In the genomic region with DNA sequence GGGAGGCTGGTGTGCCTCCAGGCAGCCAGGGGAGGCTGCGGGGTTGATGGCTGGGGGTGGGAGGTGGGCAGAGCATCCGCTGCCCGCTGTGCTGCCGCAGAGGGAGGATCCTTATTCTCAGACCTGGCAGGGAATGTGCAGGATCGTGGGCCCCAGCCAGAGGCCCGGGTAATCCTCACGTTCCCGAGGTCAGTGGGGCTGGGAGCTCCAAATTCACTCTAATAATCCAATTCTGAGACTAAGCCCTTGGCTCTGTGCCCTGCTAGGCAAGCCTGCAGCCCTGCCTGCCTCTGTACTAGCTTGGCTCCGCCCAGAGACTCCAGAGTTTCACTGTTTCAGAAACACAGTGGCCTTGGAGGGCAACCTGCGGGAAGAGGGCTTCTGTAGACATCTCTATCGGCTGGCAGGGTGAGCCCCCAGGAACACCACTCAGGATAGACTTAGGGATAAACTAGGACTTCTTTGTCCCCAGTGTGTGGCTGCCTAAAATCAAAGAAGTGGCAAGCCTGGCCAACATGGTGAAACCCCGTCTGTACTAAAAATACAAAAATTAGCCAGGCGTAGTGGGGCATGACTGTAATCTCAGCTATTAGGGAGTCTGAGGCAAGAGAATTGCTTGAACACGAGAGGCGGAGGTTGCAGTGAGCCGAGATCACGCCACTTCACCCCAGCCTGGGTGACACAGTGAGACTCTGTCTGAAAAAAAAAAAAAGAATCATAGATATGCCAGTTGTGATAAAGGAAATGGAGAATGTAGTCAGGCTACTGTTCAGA, we compare ENCODE assay signal across 8 cellular contexts. TPM values are rescaled to one million over a fixed set of nuclear protein-coding genes. Genes with fewer than 3 reads are reported as not detected.
DNase-seq lines count a peak whose midpoint lies in the region; ATAC-seq and TF ChIP-seq lines count a peak whose summit lies in the region.

No MANE protein-coding gene starts in this region.

- H3K4me3 ChIP-seq in Loucy (ENCODE audit: low read length, poor library complexity, severe bottlenecking) (no peak overlapping the region), smooth muscle cell (no peak overlapping the region)

- no peaks in the 10 kb centered on the region for H3K36me3 ChIP-seq in Loucy (ENCODE audit: insufficient read depth, low read length)
- H3K36me3 ChIP-seq in smooth muscle cell (ENCODE audit: low read depth): no peaks in the 10 kb centered on the region

- no peak overlapping the region for H3K27ac ChIP-seq in smooth muscle cell (ENCODE audit: low read depth)

- no peaks in the 10 kb centered on the region for H3K9me2 ChIP-seq in Loucy (replicated peaks; ENCODE audit: low read depth, low read length)

- no peaks in the 10 kb centered on the region for H3K9me3 ChIP-seq in Loucy (ENCODE audit: insufficient read depth, low read depth, low read length)
- H3K9me3 ChIP-seq in smooth muscle cell (replicated peaks; ENCODE audit: low read depth): no peaks in the 10 kb centered on the region

- TF ChIP-seq CTCF in Loucy (conservative IDR thresholded peaks at IDR 0.05; ENCODE audit: low read length) (no peak), smooth muscle cell (IDR thresholded peaks at IDR 0.05; ENCODE audit: borderline replicate concordance, insufficient read depth, poor library complexity, severe bottlenecking) (no peak), endothelial cell (IDR thresholded peaks at IDR 0.05; ENCODE audit: unreplicated experiment) (no peak)

- H3K4me2 ChIP-seq in Loucy (ENCODE audit: low read depth, low read length, poor library complexity, severe bottlenecking) (peak overlapping the region; percentile 34), smooth muscle cell (peak overlapping the region; percentile 58)

- H3K4me1 Mint-ChIP-seq in endothelial cell (ENCODE audit: unreplicated experiment): no peaks in the 10 kb centered on the region

- H3K9me3 Mint-ChIP-seq in endothelial cell (ENCODE audit: unreplicated experiment): no peaks in the 10 kb centered on the region

- H2AFZ ChIP-seq in Loucy (ENCODE audit: low read length) (peak overlapping the region; percentile 83), smooth muscle cell (ENCODE audit: low read depth) (peak overlapping the region; percentile 62)

- H3K27ac Mint-ChIP-seq in endothelial cell (ENCODE audit: unreplicated experiment): no peak overlapping the region

- DNase-seq in AG20443 (ENCODE audit: low spot score) (peak; percentile 80), fibroblast of gingiva (ENCODE audit: low read depth) (peak; percentile 37), smooth muscle cell (lab: John Stamatoyannopoulos, UW; ENCODE audit: unreplicated experiment) (no peak), SW480 (ENCODE audit: low spot score) (no peak), endothelial cell (ENCODE audit: low spot score) (no peak)
- no peak for DNase-seq in activated effector memory CD4-positive, alpha-beta T cell treated with Interleukin-2 at 50 U/mL for 16 hours

- H3K9ac ChIP-seq in Loucy (ENCODE audit: low read depth, low read length, poor library complexity, severe bottlenecking) (peak overlapping the region; percentile 25), smooth muscle cell (ENCODE audit: low read depth) (no peak overlapping the region)

- H3K4me1 ChIP-seq in Loucy (ENCODE audit: insufficient read depth, low read length, poor library complexity, severe bottlenecking): peaks cover 15% of the 10 kb centered on the region
- H3K4me1 ChIP-seq in smooth muscle cell (ENCODE audit: low read depth): peaks cover 10% of the 10 kb centered on the region

- H3F3A ChIP-seq in Loucy (ENCODE audit: low read depth) (no peaks in the 10 kb centered on the region), smooth muscle cell (ENCODE audit: low read depth) (no peaks in the 10 kb centered on the region)

- H3K27me3 ChIP-seq in Loucy (ENCODE audit: insufficient read depth, low read length, poor library complexity, severe bottlenecking): no peaks in the 10 kb centered on the region
- H3K27me3 ChIP-seq in smooth muscle cell (ENCODE audit: low read depth): no peaks in the 10 kb centered on the region

- H3K4me3 Mint-ChIP-seq in endothelial cell (ENCODE audit: unreplicated experiment): no peak overlapping the region

- H3K79me2 ChIP-seq in Loucy (ENCODE audit: insufficient read depth, low read length) (no peaks in the 10 kb centered on the region), smooth muscle cell (ENCODE audit: low read depth) (no peaks in the 10 kb centered on the region)

- H3K36me3 Mint-ChIP-seq in endothelial cell (ENCODE audit: low read depth, unreplicated experiment): no peaks in the 10 kb centered on the region

- H4K20me1 ChIP-seq in Loucy (ENCODE audit: insufficient read depth, low read length, poor library complexity, severe bottlenecking) (no peaks in the 10 kb centered on the region), smooth muscle cell (ENCODE audit: low read depth) (no peaks in the 10 kb centered on the region)

- peaks cover 4% of the 10 kb centered on the region for H3K27me3 Mint-ChIP-seq in endothelial cell (ENCODE audit: unreplicated experiment)

- ATAC-seq in GM21390 (IDR thresholded peaks at IDR 0.05; ENCODE audit: unreplicated experiment): peak; percentile 59

- 48% methylated on average over 13 of the region's 17 CpGs for whole genome bisulfite sequencing in smooth muscle cell (ENCODE audit: low lambda C conversion rate)

RNA-seq across cellular contexts. Expression of gene MLEC, which starts 17.7 kb away (rescaled TPM):
- total RNA-seq in smooth muscle cell (70.7 and 92.5 TPM in 2 replicates), endothelial cell (ENCODE audit: unreplicated experiment) (124 TPM)
- 220 and 230 TPM in 2 replicates for polyA plus RNA-seq in smooth muscle cell

RNA-seq across cellular contexts. Expression of gene CABP1, which starts 28.8 kb away (rescaled TPM):
- total RNA-seq in smooth muscle cell (not detected in 2 replicates), endothelial cell (ENCODE audit: unreplicated experiment) (not detected)
- 0.50 TPM in 1 of 2 replicates, not detected in the other for polyA plus RNA-seq in smooth muscle cell

RNA-seq across cellular contexts. Expression of gene UNC119B, which starts 41.0 kb away (rescaled TPM):
- total RNA-seq in smooth muscle cell (18.9 and 20.2 TPM in 2 replicates), endothelial cell (ENCODE audit: unreplicated experiment) (35.0 TPM)
- polyA plus RNA-seq in smooth muscle cell: 9.8 and 13.1 TPM in 2 replicates

RNA-seq across cellular contexts. Expression of gene ACADS, which starts 56.4 kb away (rescaled TPM):
- total RNA-seq in smooth muscle cell (3.7 and 6.0 TPM in 2 replicates), endothelial cell (ENCODE audit: unreplicated experiment) (5.6 TPM)
- polyA plus RNA-seq in smooth muscle cell: 14.0 and 14.3 TPM in 2 replicates

Comparison
In these comparisons a context has a peak if more than half of its experiments do, and no peak if none do; other contexts are left out.
1. DNase-seq: peak in AG20443 (single experiment) and fibroblast of gingiva (single experiment); none in smooth muscle cell (single experiment), activated effector memory CD4-positive, alpha-beta T cell treated with Interleukin-2 at 50 U/mL for 16 hours (single experiment), SW480 (single experiment) and endothelial cell (single experiment).